Comparison of ENCODE assay signal across 26 cellular contexts in the genomic region with DNA sequence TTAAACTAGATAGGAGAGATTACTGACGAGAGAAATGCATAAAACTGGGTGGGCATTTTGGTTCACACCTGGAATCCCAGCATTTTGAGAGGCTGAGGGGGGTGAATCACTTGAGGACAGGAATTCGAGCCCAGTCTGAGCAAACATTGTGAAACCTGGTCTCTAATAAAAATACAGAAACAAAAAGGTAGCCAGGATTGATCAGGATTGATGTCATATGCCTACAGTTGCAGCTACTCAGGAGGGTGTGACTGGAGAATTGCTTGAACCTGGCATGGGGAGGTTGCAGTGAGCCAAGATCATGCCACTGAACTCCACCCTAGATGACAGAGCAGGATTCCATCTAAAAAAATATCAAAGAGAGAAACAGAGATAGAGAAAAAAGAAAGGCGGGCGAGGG.
"Had no signal": no experiment of that assay in that cellular context is flagged by ENCODE, and none has a peak within 500 bp of the region (broad histone marks: within the 10 kb centered on the region; RNA-seq: fewer than 3 reads in every experiment).

No MANE protein-coding gene starts in this region.

- ATAC-seq: activated CD8-positive, alpha-beta T cell treated with anti-CD3 and anti-CD28 coated beads for 36 hours; activated naive CD8-positive, alpha-beta T cell treated with anti-CD3 and anti-CD28 coated beads, Interleukin-2, amount 50 U/mL, for 24 hours had no signal

- DNase-seq: activated B cell treated with CpG ODN at 0.5 μM for 24 hours; activated CD4-positive, alpha-beta memory T cell treated with anti-CD3 and anti-CD28 coated beads for 36 hours; activated CD4-positive, alpha-beta T cell treated with anti-CD3 and anti-CD28 coated beads for 4 hours; activated CD4-positive, alpha-beta T cell treated with anti-CD3 and anti-CD28 coated beads, Interleukin-2, amount 10 ng/mL, durations not matched to agents 24 days and 14 days; activated CD4-positive, alpha-beta T cell treated with anti-CD3 and anti-CD28 coated beads, Interleukin-2, amount 50 U/mL, for 1 hour; activated CD4-positive, alpha-beta T cell treated with anti-CD3 and anti-CD28 coated beads, Interleukin-2, amount 50 U/mL, for 4 hours; activated CD4-positive, CD25-positive, alpha-beta regulatory T cell treated with anti-CD3 and anti-CD28 coated beads, Interleukin-2, amount 50 U/mL, for 72 hours; activated CD8-positive, alpha-beta memory T cell treated with anti-CD3 and anti-CD28 coated beads, Interleukin-2, amount 50 U/mL, for 4 hours; activated CD8-positive, alpha-beta T cell treated with anti-CD3 and anti-CD28 coated beads for 36 hours; activated effector memory CD4-positive, alpha-beta T cell treated with Interleukin-2 at 50 U/mL for 16 hours; activated gamma-delta T cell; activated naive CD4-positive, alpha-beta T cell treated with anti-CD3 and anti-CD28 coated beads, Interleukin-2, amount 10 ng/mL, durations not matched to agents 7 days and 5 days; activated naive CD4-positive, alpha-beta T cell treated with Interleukin-2 at 50 U/mL for 16 hours; activated naive CD8-positive, alpha-beta T cell treated with anti-CD3 and anti-CD28 coated beads, Interleukin-2, amount 10 ng/mL, durations not matched to agents 7 days and 5 days; activated naive CD8-positive, alpha-beta T cell treated with anti-CD3 and anti-CD28 coated beads, Interleukin-2, amount 50 U/mL, for 24 hours; activated T-cell treated with anti-CD3 and anti-CD28 coated beads for 4 hours; activated T-cell treated with anti-CD3 and anti-CD28 coated beads, Interleukin-2, amount 50 U/mL, for 1 hour; activated T-cell treated with anti-CD3 and anti-CD28 coated beads, Interleukin-2, amount 50 U/mL, for 48 hours; amygdala; anterior cingulate cortex; central memory CD4-positive, alpha-beta T cell; T-helper 1 cell; T-helper 2 cell; T-helper 9 cell had no signal

- H3K27me3 ChIP-seq: ascending aorta had no signal

- H3K9me3 ChIP-seq: ascending aorta had no signal

- H3K4me1 ChIP-seq: ascending aorta had no signal

- H3K36me3 ChIP-seq: ascending aorta had no signal

- H3K4me3 ChIP-seq: ascending aorta had no signal

- H3K27ac ChIP-seq: ascending aorta, VCaP had no signal
